ENCODE assay signal across 13 cellular contexts in the genomic region with DNA sequence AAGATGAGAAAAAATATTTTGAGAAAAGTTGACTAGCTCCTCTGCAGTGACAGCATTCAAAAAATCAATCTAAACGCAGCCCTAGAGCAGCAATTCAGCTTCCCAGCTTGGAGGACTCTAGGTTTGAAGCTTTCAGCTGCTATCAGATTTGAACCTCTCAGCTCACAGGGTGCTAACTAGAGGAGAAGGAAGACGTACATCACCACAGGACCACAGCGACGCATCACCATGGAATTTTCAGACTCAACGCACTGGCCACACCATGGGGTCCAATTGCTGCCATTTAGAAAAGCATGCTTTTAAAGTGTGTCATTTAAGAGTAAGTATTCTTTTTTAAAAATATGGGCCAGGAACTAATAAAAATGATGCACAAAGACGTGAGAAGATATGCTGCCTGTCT. TPM values are rescaled to one million over a fixed set of nuclear protein-coding genes. Genes with fewer than 3 reads are reported as not detected.
DNase-seq lines count a peak whose midpoint lies in the region; ATAC-seq, FAIRE-seq and TF ChIP-seq lines count a peak whose summit lies in the region.
"Had no signal": no experiment of that assay in that cellular context is flagged by ENCODE, and none has a peak within 500 bp of the region (broad histone marks: within the 10 kb centered on the region; RNA-seq: fewer than 3 reads in every experiment).

No MANE protein-coding gene starts in this region.

- H3K9me2 ChIP-seq in hepatocyte (replicated peaks; ENCODE audit: insufficient read depth), result no peaks in the 10 kb centered on the region

- FAIRE-seq in H54 (lab: Jason Lieb, UNC), result peak; percentile 62

- H3K27ac ChIP-seq in hepatocyte (peak overlapping the region; percentile 81), right atrium auricular region (no peak overlapping the region)

- H3K36me3 ChIP-seq in hepatocyte (replicated peaks; ENCODE audit: insufficient read depth, low read depth) (no peaks in the 10 kb centered on the region), right atrium auricular region (no peaks in the 10 kb centered on the region)

- no peaks in the 10 kb centered on the region for H3K27me3 Mint-ChIP-seq in activated T-helper 17 cell treated with anti-CD3 and anti-CD28 coated beads, Interleukin-2, amount 50 U/mL, for 72 hours

- no peaks in the 10 kb centered on the region for H3K9me3 Mint-ChIP-seq in activated T-helper 17 cell treated with anti-CD3 and anti-CD28 coated beads, Interleukin-2, amount 50 U/mL, for 72 hours

- H3K4me3 ChIP-seq in AG04449 (ENCODE audit: low read depth, low read length) (no peak overlapping the region), hepatocyte (no peak overlapping the region), right atrium auricular region (no peak overlapping the region)

- H2AFZ ChIP-seq in hepatocyte, result no peak overlapping the region

- peaks cover 15% of the 10 kb centered on the region for H3K36me3 Mint-ChIP-seq in activated T-helper 17 cell treated with anti-CD3 and anti-CD28 coated beads, Interleukin-2, amount 50 U/mL, for 72 hours (ENCODE audit: low read depth)

- no peak overlapping the region for H3K4me2 ChIP-seq in hepatocyte

- WGBS in hepatocyte (ENCODE audit: low lambda C conversion rate, missing lambda C conversion rate), result 84% methylated on average over 6 of the region's 6 CpGs

- H3K79me2 ChIP-seq in hepatocyte, result peaks cover 51% of the 10 kb centered on the region

- TF ChIP-seq POLR2A in H54 (IDR thresholded peaks at IDR 0.05; ENCODE audit: low read depth, low read length), result no peak

- H3K9me3 ChIP-seq in hepatocyte (ENCODE audit: low read depth), result no peaks in the 10 kb centered on the region
- no peaks in the 10 kb centered on the region for H3K9me3 ChIP-seq in right atrium auricular region

- H3K27ac Mint-ChIP-seq in activated T-helper 17 cell treated with anti-CD3 and anti-CD28 coated beads, Interleukin-2, amount 50 U/mL, for 72 hours, result peak overlapping the region; percentile 52

- CTCF ChIA-PET in AG04449 (lab: Yijun Ruan, JAX), result interaction anchor here (1.0 to 2.7 kb wide), 4 partner anchors 16 to 457 kb away, joined by 3 to 9 read pairs (median 6); no protein-coding TSS in a partner anchor

- POLR2A ChIA-PET in AG04449 (lab: Yijun Ruan, JAX), result interaction anchor here (0.8 kb wide), 1 partner anchor 20 kb away, joined by 4 read pairs; no protein-coding TSS in a partner anchor

- peak overlapping the region; percentile 82 for H3K4me3 Mint-ChIP-seq in activated T-helper 17 cell treated with anti-CD3 and anti-CD28 coated beads, Interleukin-2, amount 50 U/mL, for 72 hours

- TF ChIP-seq CTCF in AG04449 (IDR thresholded peaks at IDR 0.05; ENCODE audit: insufficient read depth, low read length, missing control alignments), result no peak
- no peak for TF ChIP-seq CTCF in hepatocyte (IDR thresholded peaks at IDR 0.05; ENCODE audit: poor library complexity)
- no peak for TF ChIP-seq CTCF in right atrium auricular region (IDR thresholded peaks at IDR 0.05)

- no peak for ATAC-seq in activated T-helper 17 cell treated with anti-CD3 and anti-CD28 coated beads, Interleukin-2, amount 50 U/mL, for 72 hours (replicated peaks)
- ATAC-seq in GM21529 (IDR thresholded peaks at IDR 0.05; ENCODE audit: unreplicated experiment) (no peak), HG03439 (IDR thresholded peaks at IDR 0.05; ENCODE audit: unreplicated experiment) (no peak)
- ATAC-seq: Panc1 had no signal

- DNase-seq in AG04449 (ENCODE audit: low read depth, low spot score) (peak; percentile 90), H54 (ENCODE audit: insufficient read length, low spot score) (peak; percentile 57), hepatocyte (ENCODE audit: low spot score) (no peak), right atrium auricular region (ENCODE audit: low spot score) (no peak), NCI-H1694 treated with DMSO at 0.1 percent for 48 hours (lab: John Stamatoyannopoulos, UW) (no peak)
- DNase-seq: anterior cingulate cortex, C1 segment of cervical spinal cord, GOT3, NCI-H446 treated with DMSO at 0.1 percent for 48 hours had no signal

- no peaks in the 10 kb centered on the region for H3K27me3 ChIP-seq in hepatocyte
- no peaks in the 10 kb centered on the region for H3K27me3 ChIP-seq in right atrium auricular region

- no peaks in the 10 kb centered on the region for H4K20me1 ChIP-seq in hepatocyte (ENCODE audit: insufficient read depth, poor library complexity, severe bottlenecking)

- H3K4me1 ChIP-seq in hepatocyte (ENCODE audit: insufficient read depth), result peaks cover 13% of the 10 kb centered on the region
- H3K4me1 ChIP-seq in right atrium auricular region, result peaks cover 0 to 8% of the 10 kb centered on the region in 2 donors

- peaks cover 77% of the 10 kb centered on the region for H3K4me1 Mint-ChIP-seq in activated T-helper 17 cell treated with anti-CD3 and anti-CD28 coated beads, Interleukin-2, amount 50 U/mL, for 72 hours

RNA-seq across cellular contexts. Expression of a gene that starts 45.0 kb away (rescaled TPM):
- total RNA-seq in activated T-helper 17 cell treated with anti-CD3 and anti-CD28 coated beads, Interleukin-2, amount 50 U/mL, for 72 hours, result 10 to 100 TPM; 19.3 to 32.7 TPM
- 117 TPM in 2 replicates for total RNA-seq in hepatocyte
- polyA plus RNA-seq in hepatocyte, result 141 and 142 TPM in 2 replicates
- total RNA-seq in right atrium auricular region, result 10 to 100 TPM; 17.3 to 27.3 TPM

Comparison
In these comparisons a context has a peak if more than half of its experiments do, and no peak if none do; other contexts are left out.
1. DNase-seq: peak in AG04449 (single experiment) and H54 (single experiment); none in hepatocyte (single experiment), right atrium auricular region (single experiment) and NCI-H1694 treated with DMSO at 0.1 percent for 48 hours (single experiment).